ENCODE assay signal across 1 cellular context in genomic region chr7:45575501-45576248, GRCh38.
TF ChIP-seq lines count a peak whose summit lies in the region.

No MANE protein-coding gene starts in this region.

TF ChIP-seq in endothelial cell of umbilical vein, 7 proteins besides CTCF, POLR2A, EP300 and RAD21:
- TF ChIP-seq EZH2 (IDR thresholded peaks at IDR 0.05; ENCODE audit: borderline replicate concordance, low read depth, low read length, severe bottlenecking) = peak; percentile 79
- TF ChIP-seq JUN (IDR thresholded peaks at IDR 0.05; ENCODE audit: borderline replicate concordance, insufficient read depth, insufficient read length, low read depth) = no peak
